Comparison of ENCODE assay signal across 1 cellular context in genomic region chr7:158829342-158830210, GRCh38.
TF ChIP-seq lines count a peak whose summit lies in the region.

A gene with protein sequence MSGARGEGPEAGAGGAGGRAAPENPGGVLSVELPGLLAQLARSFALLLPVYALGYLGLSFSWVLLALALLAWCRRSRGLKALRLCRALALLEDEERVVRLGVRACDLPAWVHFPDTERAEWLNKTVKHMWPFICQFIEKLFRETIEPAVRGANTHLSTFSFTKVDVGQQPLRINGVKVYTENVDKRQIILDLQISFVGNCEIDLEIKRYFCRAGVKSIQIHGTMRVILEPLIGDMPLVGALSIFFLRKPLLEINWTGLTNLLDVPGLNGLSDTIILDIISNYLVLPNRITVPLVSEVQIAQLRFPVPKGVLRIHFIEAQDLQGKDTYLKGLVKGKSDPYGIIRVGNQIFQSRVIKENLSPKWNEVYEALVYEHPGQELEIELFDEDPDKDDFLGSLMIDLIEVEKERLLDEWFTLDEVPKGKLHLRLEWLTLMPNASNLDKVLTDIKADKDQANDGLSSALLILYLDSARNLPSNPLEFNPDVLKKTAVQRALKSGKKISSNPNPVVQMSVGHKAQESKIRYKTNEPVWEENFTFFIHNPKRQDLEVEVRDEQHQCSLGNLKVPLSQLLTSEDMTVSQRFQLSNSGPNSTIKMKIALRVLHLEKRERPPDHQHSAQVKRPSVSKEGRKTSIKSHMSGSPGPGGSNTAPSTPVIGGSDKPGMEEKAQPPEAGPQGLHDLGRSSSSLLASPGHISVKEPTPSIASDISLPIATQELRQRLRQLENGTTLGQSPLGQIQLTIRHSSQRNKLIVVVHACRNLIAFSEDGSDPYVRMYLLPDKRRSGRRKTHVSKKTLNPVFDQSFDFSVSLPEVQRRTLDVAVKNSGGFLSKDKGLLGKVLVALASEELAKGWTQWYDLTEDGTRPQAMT (minus strand): TSS chr7:158829509. CDS start chr7:158829418, 91 bp downstream.

TF ChIP-seq in A549, 52 proteins besides CTCF, POLR2A, EP300 and RAD21 (continued from another document):
- peak; percentile 38 for TF ChIP-seq SMC3 (IDR thresholded peaks at IDR 0.05)
- TF ChIP-seq NPAS2 (CRISPR knock-in tag; IDR thresholded peaks at IDR 0.05; ENCODE audit: borderline replicate concordance) = no peak
- TF ChIP-seq, protein P1, sequence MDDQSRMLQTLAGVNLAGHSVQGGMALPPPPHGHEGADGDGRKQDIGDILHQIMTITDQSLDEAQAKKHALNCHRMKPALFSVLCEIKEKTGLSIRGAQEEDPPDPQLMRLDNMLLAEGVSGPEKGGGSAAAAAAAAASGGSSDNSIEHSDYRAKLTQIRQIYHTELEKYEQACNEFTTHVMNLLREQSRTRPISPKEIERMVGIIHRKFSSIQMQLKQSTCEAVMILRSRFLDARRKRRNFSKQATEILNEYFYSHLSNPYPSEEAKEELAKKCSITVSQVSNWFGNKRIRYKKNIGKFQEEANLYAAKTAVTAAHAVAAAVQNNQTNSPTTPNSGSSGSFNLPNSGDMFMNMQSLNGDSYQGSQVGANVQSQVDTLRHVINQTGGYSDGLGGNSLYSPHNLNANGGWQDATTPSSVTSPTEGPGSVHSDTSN (IDR thresholded peaks at IDR 0.05) = no peak
- TF ChIP-seq MAZ (IDR thresholded peaks at IDR 0.05; ENCODE audit: borderline replicate concordance, low read depth, low read length) = 0 out of 2 replicates have a peak, but pooled peaks have one; percentile 49
- peak; percentile 91 to 92 for TF ChIP-seq JUN (IDR thresholded peaks at IDR 0.05)
- TF ChIP-seq FOXS1 (CRISPR knock-in tag; IDR thresholded peaks at IDR 0.05) = 0 out of 2 replicates have a peak, but pooled peaks have one; percentile 10
- no peak for TF ChIP-seq HOXA7 (CRISPR knock-in tag; IDR thresholded peaks at IDR 0.05)
- TF ChIP-seq, protein P2, sequence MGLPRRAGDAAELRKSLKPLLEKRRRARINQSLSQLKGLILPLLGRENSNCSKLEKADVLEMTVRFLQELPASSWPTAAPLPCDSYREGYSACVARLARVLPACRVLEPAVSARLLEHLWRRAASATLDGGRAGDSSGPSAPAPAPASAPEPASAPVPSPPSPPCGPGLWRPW (IDR thresholded peaks at IDR 0.05) = no peak
- TF ChIP-seq FOSB (CRISPR knock-in tag; IDR thresholded peaks at IDR 0.05) = no peak
- TF ChIP-seq MAX (IDR thresholded peaks at IDR 0.05) = peak; percentile 84
- no peak for TF ChIP-seq RCOR1 (IDR thresholded peaks at IDR 0.05; ENCODE audit: low read depth, low read length)
- no peak for TF ChIP-seq CHD2 (IDR thresholded peaks at IDR 0.05; ENCODE audit: low read length, partially characterized antibody)
- TF ChIP-seq E2F6 (IDR thresholded peaks at IDR 0.05; ENCODE audit: borderline replicate concordance, low read depth) = peak; percentile 91
- TF ChIP-seq HEYL (CRISPR knock-in tag; IDR thresholded peaks at IDR 0.05) = no peak
- TF ChIP-seq ESRRA (IDR thresholded peaks at IDR 0.05; ENCODE audit: borderline replicate concordance, low read length) = no peak
- no peak for TF ChIP-seq ZFP36 (IDR thresholded peaks at IDR 0.05; ENCODE audit: borderline replicate concordance, partially characterized antibody)
- TF ChIP-seq RARB (CRISPR knock-in tag; IDR thresholded peaks at IDR 0.05) = no peak
- TF ChIP-seq ZC3H11A (IDR thresholded peaks at IDR 0.05) = no peak
- TF ChIP-seq BHLHE40 (IDR thresholded peaks at IDR 0.05; ENCODE audit: low read depth, low read length) = no peak
- no peak for TF ChIP-seq MYC (IDR thresholded peaks at IDR 0.05; ENCODE audit: borderline replicate concordance, low read length)
- TF ChIP-seq CBX2 (IDR thresholded peaks at IDR 0.05; ENCODE audit: borderline replicate concordance, low read depth) = no peak
- peak; percentile 72; the same call in 1 of the 2 replicates for TF ChIP-seq TP53 (CRISPR knock-in tag; IDR thresholded peaks at IDR 0.05)
- no peak for TF ChIP-seq ZNF302 (CRISPR knock-in tag; IDR thresholded peaks at IDR 0.05)
- peak; percentile 85 for TF ChIP-seq PHF8 (IDR thresholded peaks at IDR 0.05; ENCODE audit: borderline replicate concordance, low read depth)
- TF ChIP-seq ZSCAN20 (CRISPR knock-in tag; IDR thresholded peaks at IDR 0.05) = no peak
- TF ChIP-seq KDM5A (IDR thresholded peaks at IDR 0.05) = no peak
- TF ChIP-seq BCL3 (IDR thresholded peaks at IDR 0.05) = peak; percentile 96
- no peak for TF ChIP-seq FOSL2 (IDR thresholded peaks at IDR 0.05)
- peak; percentile 88 for TF ChIP-seq FOSL2 (CRISPR knock-in tag; IDR thresholded peaks at IDR 0.05)
- TF ChIP-seq CEBPB (IDR thresholded peaks at IDR 0.05) = no peak
